In genomic region chr4:23819041-23819511, GRCh38 we compare ENCODE assay signal across 12 cellular contexts.
A peak's percentile ranks its signal among the peaks of the same experiment; 100 is the strongest.
DNase-seq lines count a peak whose midpoint lies in the region; ATAC-seq and TF ChIP-seq lines count a peak whose summit lies in the region.
"Had no signal": no experiment of that assay in that cellular context is flagged by ENCODE, and none has a peak within 500 bp of the region (broad histone marks: within the 10 kb centered on the region; RNA-seq: fewer than 3 reads in every experiment).

No MANE protein-coding gene starts in this region.

- H3K4me3 ChIP-seq in SJCRH30: no peak overlapping the region
- H3K4me3 ChIP-seq: colonic mucosa had no signal

- H3K9me3 ChIP-seq in SJCRH30 (replicated peaks): no peaks in the 10 kb centered on the region
- H3K9me3 ChIP-seq: colonic mucosa had no signal

- POLR2A ChIA-PET in HEK293T (lab: Yijun Ruan, JAX): no interaction called here

- no peak overlapping the region for H3K27ac ChIP-seq in SJCRH30
- H3K27ac ChIP-seq: colonic mucosa had no signal

- H3K27ac Mint-ChIP-seq in chondrocyte (ENCODE audit: unreplicated experiment): peak overlapping the region; percentile 45
- H3K27ac Mint-ChIP-seq: activated naive CD4-positive, alpha-beta T cell treated with anti-CD3 and anti-CD28 coated beads, Interleukin-2, amount 10 ng/mL, durations not matched to agents 7 days and 5 days had no signal

- CTCF ChIA-PET in HEK293T (lab: Yijun Ruan, JAX): no interaction called here

- H3K27me3 ChIP-seq in SJCRH30: 0 out of 2 replicates have a peak, but pooled peaks cover 3% of the 10 kb centered on the region
- H3K27me3 ChIP-seq: colonic mucosa had no signal

- peak; percentile 63 for DNase-seq in Right ventricle myocardium inferior (ENCODE audit: missing footprints)
- DNase-seq in cardiac septum (ENCODE audit: low spot score): no peak
- DNase-seq in chondrocyte (ENCODE audit: low spot score): no peak
- peak; percentile 89 for DNase-seq in kidney tubule cell (ENCODE audit: low spot score)
- DNase-seq in HEK293T (ENCODE audit: extremely low spot score): no peak
- no peak for DNase-seq in SJCRH30
- DNase-seq in NK-92 treated with Interleukin-12 subunit alpha and Interleukin-12 subunit beta, amount 100 ng/mL, for 24 hours (lab: John Stamatoyannopoulos, UW): no peak
- no peak for DNase-seq in posterior vena cava (ENCODE audit: low spot score)
- DNase-seq: activated naive CD4-positive, alpha-beta T cell treated with anti-CD3 and anti-CD28 coated beads, Interleukin-2, amount 10 ng/mL, durations not matched to agents 7 days and 5 days; colonic mucosa; islet precursor cell; NCI-H526 had no signal

- H3K4me1 Mint-ChIP-seq in chondrocyte (ENCODE audit: low read depth): peaks cover 9% of the 10 kb centered on the region
- H3K4me1 Mint-ChIP-seq: activated naive CD4-positive, alpha-beta T cell treated with anti-CD3 and anti-CD28 coated beads, Interleukin-2, amount 10 ng/mL, durations not matched to agents 7 days and 5 days had no signal

- H3K4me1 ChIP-seq in SJCRH30: peaks cover 6% of the 10 kb centered on the region; the same call in 1 of the 2 replicates
- H3K4me1 ChIP-seq: colonic mucosa had no signal

- H3K4me3 Mint-ChIP-seq in chondrocyte (ENCODE audit: unreplicated experiment): no peak overlapping the region
- H3K4me3 Mint-ChIP-seq: activated naive CD4-positive, alpha-beta T cell treated with anti-CD3 and anti-CD28 coated beads, Interleukin-2, amount 10 ng/mL, durations not matched to agents 7 days and 5 days had no signal

- peak; percentile 90 for ATAC-seq in Right ventricle myocardium inferior

- no peaks in the 10 kb centered on the region for H3K9me3 Mint-ChIP-seq in chondrocyte (ENCODE audit: low read depth)
- H3K9me3 Mint-ChIP-seq: activated naive CD4-positive, alpha-beta T cell treated with anti-CD3 and anti-CD28 coated beads, Interleukin-2, amount 10 ng/mL, durations not matched to agents 7 days and 5 days had no signal

- intact Hi-C loops in Right ventricle myocardium inferior (cut with DNase I) (loop anchor here (5.0 to 10.0 kb wide), 3 partner anchors 68 to 364 kb away; no protein-coding TSS in a partner anchor), cardiac septum (cut with DNase I) (no loop called here), posterior vena cava (cut with DNase I) (no loop called here)

- H3K36me3 ChIP-seq in SJCRH30: no peaks in the 10 kb centered on the region
- H3K36me3 ChIP-seq: colonic mucosa had no signal

- no peaks in the 10 kb centered on the region for H3K36me3 Mint-ChIP-seq in chondrocyte (ENCODE audit: low read depth)
- H3K36me3 Mint-ChIP-seq: activated naive CD4-positive, alpha-beta T cell treated with anti-CD3 and anti-CD28 coated beads, Interleukin-2, amount 10 ng/mL, durations not matched to agents 7 days and 5 days had no signal

- TF ChIP-seq CTCF in chondrocyte (IDR thresholded peaks at IDR 0.05): no peak

- H3K27me3 Mint-ChIP-seq in chondrocyte (ENCODE audit: low read depth): no peaks in the 10 kb centered on the region
- H3K27me3 Mint-ChIP-seq: activated naive CD4-positive, alpha-beta T cell treated with anti-CD3 and anti-CD28 coated beads, Interleukin-2, amount 10 ng/mL, durations not matched to agents 7 days and 5 days had no signal

TF ChIP-seq in HEK293T, 16 proteins besides CTCF, POLR2A, EP300 and RAD21:
- TF ChIP-seq FOXA1 (IDR thresholded peaks at IDR 0.05): no peak
- no peak for TF ChIP-seq LEF1 (IDR thresholded peaks at IDR 0.05; ENCODE audit: borderline replicate concordance)
- TF ChIP-seq CTBP1 (IDR thresholded peaks at IDR 0.05; ENCODE audit: borderline replicate concordance): no peak
- TF ChIP-seq SUZ12 (IDR thresholded peaks at IDR 0.05): no peak
- TF ChIP-seq L3MBTL2 (conservative IDR thresholded peaks at IDR 0.05): no peak

Comparison
In these comparisons a context has a peak if more than half of its experiments do, and no peak if none do; other contexts are left out.
1. DNase-seq: peak in Right ventricle myocardium inferior (single experiment) and kidney tubule cell (single experiment); none in cardiac septum (single experiment), chondrocyte (single experiment), HEK293T (single experiment), SJCRH30 (0 of 2), NK-92 treated with Interleukin-12 subunit alpha and Interleukin-12 subunit beta, amount 100 ng/mL, for 24 hours (single experiment) and posterior vena cava (single experiment).